ENCODE assay signal across 9 cellular contexts in genomic region chrX:100635989-100636320, GRCh38. TPM values are rescaled to one million over a fixed set of nuclear protein-coding genes. Genes with fewer than 3 reads are reported as not detected.
A peak's percentile ranks its signal among the peaks of the same experiment; 100 is the strongest.
DNase-seq lines count a peak whose midpoint lies in the region; ATAC-seq and TF ChIP-seq lines count a peak whose summit lies in the region.
"Had no signal": no experiment of that assay in that cellular context is flagged by ENCODE, and none has a peak within 500 bp of the region (broad histone marks: within the 10 kb centered on the region; RNA-seq: fewer than 3 reads in every experiment).

No MANE protein-coding gene starts in this region.

- no peaks in the 10 kb centered on the region for H3K36me3 Mint-ChIP-seq in activated T-cell treated with anti-CD3 and anti-CD28 coated beads, Interleukin-2, amount 50 U/mL, for 24 hours (ENCODE audit: low read depth)

- peaks cover 6% of the 10 kb centered on the region for H3K4me1 Mint-ChIP-seq in activated T-cell treated with anti-CD3 and anti-CD28 coated beads, Interleukin-2, amount 50 U/mL, for 24 hours (ENCODE audit: low read depth)

- peaks cover 61% of the 10 kb centered on the region for H3K27me3 Mint-ChIP-seq in activated T-cell treated with anti-CD3 and anti-CD28 coated beads, Interleukin-2, amount 50 U/mL, for 24 hours

- H2BK15ac ChIP-seq in mesenchymal stem cell (ENCODE audit: low read depth, poor library complexity, severe bottlenecking) = peak overlapping the region; percentile 23

- H4K8ac ChIP-seq in mesenchymal stem cell (ENCODE audit: low read length) = peak overlapping the region; percentile 75

- H3K23ac ChIP-seq in mesenchymal stem cell (ENCODE audit: low read length in 2 of 2) = peak overlapping the region in 1 of 2 experiments; percentile 72

- WGBS in mesenchymal stem cell = 5% methylated on average over 8 of the region's 8 CpGs

- H2AFZ ChIP-seq in mesenchymal stem cell (ENCODE audit: low read depth, low read length) = no peak overlapping the region

- ATAC-seq in upper lobe of right lung = peak; percentile 47
- ATAC-seq in GM21529 (IDR thresholded peaks at IDR 0.05; ENCODE audit: unreplicated experiment) = no peak

- intact Hi-C loops in colonic mucosa (cut with DNase I) (no loop called here), upper lobe of right lung (cut with DNase I) (no loop called here)

- H3K27ac ChIP-seq in colonic mucosa = peak overlapping the region; percentile 61
- H3K27ac ChIP-seq in mesenchymal stem cell (ENCODE audit: low read length, poor library complexity, severe bottlenecking) = no peak overlapping the region
- peak overlapping the region; percentile 55 for H3K27ac ChIP-seq in upper lobe of right lung

- peak overlapping the region; percentile 83 for H3K4me3 Mint-ChIP-seq in activated T-cell treated with anti-CD3 and anti-CD28 coated beads, Interleukin-2, amount 50 U/mL, for 24 hours

- H3K79me1 ChIP-seq in mesenchymal stem cell (replicated peaks; ENCODE audit: low read length, poor library complexity, severe bottlenecking) = peaks cover 2% of the 10 kb centered on the region

- H3K36me3 ChIP-seq in colonic mucosa (no peaks in the 10 kb centered on the region), mesenchymal stem cell (ENCODE audit: control insufficient read depth in 1 of 2, insufficient read depth in 2 of 2, low read depth in 1 of 2, low read length in 2 of 2) (peaks cover 0 to 17% of the 10 kb centered on the region in 2 experiments), upper lobe of right lung (no peaks in the 10 kb centered on the region)

- H3K9me3 ChIP-seq in colonic mucosa (no peaks in the 10 kb centered on the region), mesenchymal stem cell (ENCODE audit: control insufficient read depth, low read length) (no peaks in the 10 kb centered on the region), upper lobe of right lung (no peaks in the 10 kb centered on the region)

- H3K4me1 ChIP-seq in colonic mucosa (no peaks in the 10 kb centered on the region), mesenchymal stem cell (ENCODE audit: control insufficient read depth, insufficient read depth, low read depth, low read length) (no peaks in the 10 kb centered on the region), upper lobe of right lung (no peaks in the 10 kb centered on the region)

- H3K4me2 ChIP-seq in mesenchymal stem cell (ENCODE audit: low read length, poor library complexity, severe bottlenecking) = peak overlapping the region; percentile 61

- H3K9ac ChIP-seq in colonic mucosa (ENCODE audit: low read depth in 2 of 2, low read length in 2 of 2) (peak overlapping the region; percentile 68 to 79), mesenchymal stem cell (ENCODE audit: low read length) (peak overlapping the region; percentile 91)

- H2BK120ac ChIP-seq in mesenchymal stem cell (ENCODE audit: low read depth, low read length) = no peak overlapping the region

- H3K27me3 ChIP-seq in colonic mucosa (no peaks in the 10 kb centered on the region), mesenchymal stem cell (ENCODE audit: control insufficient read depth in 1 of 2, insufficient read depth in 1 of 2, low read length in 2 of 2) (peaks cover 0 to 37% of the 10 kb centered on the region in 2 experiments), upper lobe of right lung (no peaks in the 10 kb centered on the region)

- no peak overlapping the region for H3K27ac Mint-ChIP-seq in activated T-cell treated with anti-CD3 and anti-CD28 coated beads, Interleukin-2, amount 50 U/mL, for 24 hours

- no peak overlapping the region for H4K91ac ChIP-seq in mesenchymal stem cell (ENCODE audit: low read length)

- H3K14ac ChIP-seq in mesenchymal stem cell (ENCODE audit: low read length in 2 of 2) = peak overlapping the region in 1 of 2 experiments; percentile 91

- no peaks in the 10 kb centered on the region for H3K9me3 Mint-ChIP-seq in activated T-cell treated with anti-CD3 and anti-CD28 coated beads, Interleukin-2, amount 50 U/mL, for 24 hours

- TF ChIP-seq CTCF in colonic mucosa (IDR thresholded peaks at IDR 0.05) (no peak), upper lobe of right lung (IDR thresholded peaks at IDR 0.05) (no peak)

- H3K18ac ChIP-seq in mesenchymal stem cell (ENCODE audit: low read depth in 1 of 2, low read length in 2 of 2) = peak overlapping the region; percentile 28 to 48

- no peak overlapping the region for H2AK5ac ChIP-seq in mesenchymal stem cell (ENCODE audit: low read length, severe bottlenecking)

- DNase-seq in activated T-cell treated with anti-CD3 and anti-CD28 coated beads, Interleukin-2, amount 50 U/mL, for 24 hours = no peak
- no peak for DNase-seq in activated T-cell treated with anti-CD3 and anti-CD28 coated beads for 4 hours
- no peak for DNase-seq in colonic mucosa
- no peak for DNase-seq in mesenchymal stem cell
- DNase-seq in upper lobe of right lung = no peak
- no peak for DNase-seq in pons (ENCODE audit: low spot score)
- DNase-seq in NCI-H1417 (lab: John Stamatoyannopoulos, UW) = no peak

- peak overlapping the region in 1 of 2 experiments; percentile 30 for H3K4ac ChIP-seq in mesenchymal stem cell (ENCODE audit: low read depth in 1 of 2, low read length in 2 of 2)

- H2BK12ac ChIP-seq in mesenchymal stem cell (ENCODE audit: low read length in 2 of 2) = no peak overlapping the region

- no peak overlapping the region for H2BK5ac ChIP-seq in mesenchymal stem cell (ENCODE audit: low read depth, low read length, poor library complexity, severe bottlenecking)

- peak overlapping the region; percentile 51 for H3K4me3 ChIP-seq in colonic mucosa
- H3K4me3 ChIP-seq in mesenchymal stem cell (ENCODE audit: insufficient read depth in 1 of 2, low read depth in 1 of 2, low read length in 2 of 2) = peak overlapping the region; percentile 74 to 86
- peak overlapping the region; percentile 58 for H3K4me3 ChIP-seq in upper lobe of right lung

RNA-seq across cellular contexts. Expression of gene TSPAN6, which starts 0.7 kb away (rescaled TPM):
- 100 to 1,000 TPM in 1 of 2 donors, 10 to 100 TPM in 1; 57.6 to 106 TPM for total RNA-seq in colonic mucosa
- 34.3 TPM for polyA plus RNA-seq in mesenchymal stem cell (2013, experiment 1 of 2)
- 37.3 TPM for polyA plus RNA-seq in mesenchymal stem cell (2013, experiment 2 of 2)
- total RNA-seq in upper lobe of right lung = 13.9 TPM

RNA-seq across cellular contexts. Expression of gene SRPX2, which starts 8.0 kb away (rescaled TPM):
- 1 to 10 TPM; 4.4 to 5.8 TPM for total RNA-seq in colonic mucosa
- 205 TPM for polyA plus RNA-seq in mesenchymal stem cell (2013, experiment 1 of 2)
- 224 TPM for polyA plus RNA-seq in mesenchymal stem cell (2013, experiment 2 of 2)
- total RNA-seq in upper lobe of right lung = 39.1 TPM

RNA-seq across cellular contexts. Expression of gene TNMD, which starts 51.2 kb away (rescaled TPM):
- total RNA-seq in colonic mucosa = under 1 TPM in 1 of 2 donors, not detected in 1; 0.48 TPM
- 0.21 TPM for polyA plus RNA-seq in mesenchymal stem cell (2013, experiment 1 of 2)
- 0.25 TPM for polyA plus RNA-seq in mesenchymal stem cell (2013, experiment 2 of 2)
- not detected for total RNA-seq in upper lobe of right lung
- total RNA-seq: SK-MEL-5 had no signal
